Comparison of ENCODE assay signal across 34 cellular contexts in genomic region chr11:129213261-129213660, GRCh38.
"Had no signal": no experiment of that assay in that cellular context is flagged by ENCODE, and none has a peak within 500 bp of the region (broad histone marks: within the 10 kb centered on the region; RNA-seq: fewer than 3 reads in every experiment).

No MANE protein-coding gene starts in this region.

- DNase-seq: Karpas-422, Kasumi-1, MG63, MM.1S, MV-4-11, NCI-H1048, NCI-H1092, NCI-H1092 treated with DMSO at 0.1 percent for 48 hours, NCI-H1105, NCI-H1105 treated with DMSO at 0.1 percent for 48 hours, NCI-H1417, NCI-H1417 treated with DMSO at 0.1 percent for 48 hours, NCI-H1436, NCI-H1436 treated with DMSO at 0.1 percent for 48 hours, NCI-H146, NCI-H1694, NCI-H1694 treated with DMSO at 0.1 percent for 48 hours, NCI-H187, NCI-H187 treated with DMSO at 0.1 percent for 48 hours, NCI-H1930, NCI-H2029, NCI-H2029 treated with DMSO at 0.1 percent for 48 hours, NCI-H2081, NCI-H2081 treated with DMSO at 0.1 percent for 48 hours, NCI-H2107, NCI-H2171, NCI-H2171 treated with DMSO at 0.1 percent for 48 hours, NCI-H2227 treated with DMSO at 0.1 percent for 48 hours, NCI-H226, NCI-H345, NCI-H446, NCI-H446 treated with DMSO at 0.1 percent for 48 hours, NCI-H510A had no signal

- H3K27me3 ChIP-seq: MG63 had no signal

- H3K9me3 ChIP-seq: MG63 had no signal

- H3K4me3 ChIP-seq: MG63 had no signal

- H3K9ac ChIP-seq: KMS-11 had no signal

- H3K4me2 ChIP-seq: KMS-11 had no signal

- H3K36me3 ChIP-seq: MG63 had no signal

- H3K27ac ChIP-seq: KMS-11 had no signal
